In the genomic region with DNA sequence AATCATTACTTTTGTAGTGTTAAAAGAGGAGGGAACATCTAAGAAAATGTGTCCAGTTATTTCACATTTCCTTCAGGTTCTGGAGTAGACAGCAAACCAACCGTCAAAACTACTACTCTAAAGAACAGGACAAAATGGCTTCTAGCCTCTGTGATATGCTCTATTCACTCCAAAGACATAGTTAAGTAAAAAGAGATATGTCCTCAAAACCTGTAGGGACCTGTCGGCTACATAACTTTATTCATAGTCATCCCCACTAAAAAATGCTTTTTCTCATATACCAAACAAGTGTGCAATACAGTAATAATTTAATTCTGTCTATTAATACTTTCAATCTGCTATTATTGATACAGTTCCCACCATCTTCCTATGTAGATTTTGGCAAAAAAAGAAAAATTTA, we compare ENCODE assay signal across 1 cellular context.
TF ChIP-seq lines count a peak whose summit lies in the region.

No MANE protein-coding gene starts in this region.

TF ChIP-seq in GM23338, 12 proteins besides CTCF, POLR2A, EP300 and RAD21:
- TF ChIP-seq ZNF331 (CRISPR knock-in tag; IDR thresholded peaks at IDR 0.05; ENCODE audit: low read depth): no peak
